In the genomic region with DNA sequence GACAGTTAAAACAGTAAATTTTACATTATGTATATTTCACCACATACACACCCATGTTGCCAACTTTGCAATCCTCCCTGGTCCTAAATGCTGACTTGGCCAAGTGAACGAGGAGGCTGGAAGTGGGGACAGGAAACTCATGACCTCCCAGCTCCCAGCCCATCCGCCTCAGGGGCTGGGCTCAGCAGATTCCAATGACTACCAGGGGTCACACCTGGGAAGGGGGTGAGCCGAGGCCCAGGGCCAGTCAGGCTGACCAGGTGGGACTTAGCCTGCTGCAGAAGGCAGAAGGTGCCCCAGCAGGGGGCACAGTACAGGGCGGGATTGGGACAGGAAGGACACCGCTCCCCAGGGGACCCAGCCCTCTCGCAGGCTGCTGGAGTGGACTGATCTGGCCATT, we compare ENCODE assay signal across 15 cellular contexts. TPM values are rescaled to one million over a fixed set of nuclear protein-coding genes. Genes with fewer than 3 reads are reported as not detected.
DNase-seq lines count a peak whose midpoint lies in the region; ATAC-seq, FAIRE-seq and TF ChIP-seq lines count a peak whose summit lies in the region.
"Had no signal": no experiment of that assay in that cellular context is flagged by ENCODE, and none has a peak within 500 bp of the region (broad histone marks: within the 10 kb centered on the region; RNA-seq: fewer than 3 reads in every experiment).

No MANE protein-coding gene starts in this region.

- intact Hi-C loops in OCI-LY7 (cut with micrococcal nuclease; ENCODE audit: unreplicated experiment): loop anchor here (10.0 kb wide), 1 partner anchor 55 kb away; no protein-coding TSS in a partner anchor
- intact Hi-C loops in left colon (cut with DNase I, micrococcal nuclease): loop anchor here in 1 of 2 donors (2.0 kb wide), 1 partner anchor 33 kb away; no protein-coding TSS in a partner anchor

- WGBS in A549 (ENCODE audit: missing lambda C conversion rate): 62% methylated on average over 6 of the region's 6 CpGs

- H3K27ac ChIP-seq in A549: no peak overlapping the region
- no peak overlapping the region for H3K27ac ChIP-seq in OCI-LY7 (ENCODE audit: low read depth, low read length, poor library complexity, severe bottlenecking)
- H3K27ac ChIP-seq: neutrophil had no signal

- BruUV-seq in OCI-LY7 (replicated peaks; lab: Mats Ljungman, UMichigan): no TSS peak

- ATAC-seq in A549 (peak in 1 of 2 experiments; percentile 21; a peak in 3 of 6 replicates), left colon (peak; percentile 22), HG03135 (IDR thresholded peaks at IDR 0.05; ENCODE audit: unreplicated experiment) (no peak), GM19455 (IDR thresholded peaks at IDR 0.05; ENCODE audit: unreplicated experiment) (no peak)

- H3K9me3 ChIP-seq in A549: no peaks in the 10 kb centered on the region
- H3K9me3 ChIP-seq in OCI-LY7 (ENCODE audit: low read length): no peaks in the 10 kb centered on the region
- H3K9me3 ChIP-seq: breast epithelium, neutrophil had no signal

- H3K79me2 ChIP-seq in OCI-LY7 (ENCODE audit: insufficient read depth, low read depth, low read length): no peaks in the 10 kb centered on the region

- POLR2A ChIA-PET in A549 (lab: Yijun Ruan, JAX) (interaction anchor here (1.5 kb wide), 1 partner anchor 33 kb away, joined by 4 read pairs; no protein-coding TSS in a partner anchor), OCI-LY7 (lab: Charles Lee) (no interaction called here)

- H3K4me1 ChIP-seq in A549 (no peaks in the 10 kb centered on the region), OCI-LY7 (ENCODE audit: insufficient read depth, low read length, poor library complexity, severe bottlenecking) (no peaks in the 10 kb centered on the region)

- TF ChIP-seq CTCF in A549 (IDR thresholded peaks at IDR 0.05) (no peak), OCI-LY7 (conservative IDR thresholded peaks at IDR 0.05; ENCODE audit: low read length) (0 out of 2 replicates have a peak, but pooled peaks have one; percentile 5)

- no peak for TF ChIP-seq EP300 in A549 (IDR thresholded peaks at IDR 0.05)

- no peak for TF ChIP-seq RAD21 in A549 (conservative IDR thresholded peaks at IDR 0.05 in 1 of 2, IDR thresholded peaks at IDR 0.05 in 1 of 2)

- CTCF ChIA-PET in A549 (lab: Yijun Ruan, JAX) (interaction anchor here (0.7 to 72.1 kb wide), 27 partner anchors 10 to 337 kb away, joined by 3 to 2233 read pairs (median 12); partner anchors contain the start of genes ADAM33, ADISSP, AP5S1 and GFRA4), OCI-LY7 (lab: Charles Lee; ENCODE audit: unreplicated experiment) (interaction anchor here (0.9 to 1.6 kb wide), 4 partner anchors 33 to 150 kb away, joined by 3 to 5 read pairs (median 4); partner anchors contain the start of gene ADISSP)

- no peaks in the 10 kb centered on the region for H3K9me2 ChIP-seq in OCI-LY7 (ENCODE audit: insufficient read depth, low read length)

- no peak for FAIRE-seq in A549 (lab: Jason Lieb, UNC)

- H3K36me3 ChIP-seq in OCI-LY7 (ENCODE audit: insufficient read depth, low read length): no peaks in the 10 kb centered on the region
- H3K36me3 ChIP-seq: breast epithelium, neutrophil had no signal

- H3K4me3 ChIP-seq in A549 (no peak overlapping the region), OCI-LY7 (ENCODE audit: low read depth, low read length, poor library complexity, severe bottlenecking) (no peak overlapping the region)

- H3K4me2 ChIP-seq in A549 (no peak overlapping the region), OCI-LY7 (ENCODE audit: low read length) (no peak overlapping the region)

- H4K20me1 ChIP-seq in OCI-LY7 (ENCODE audit: insufficient read depth, low read length): no peaks in the 10 kb centered on the region

- no peak overlapping the region for H2AFZ ChIP-seq in OCI-LY7 (ENCODE audit: low read length)

- TF ChIP-seq POLR2A in A549 (IDR thresholded peaks at IDR 0.05; ENCODE audit: low read length): no peak

- DNase-seq in A549 (ENCODE audit: low read depth in 1 of 2, low spot score in 1 of 2): no peak
- DNase-seq in OCI-LY7 (ENCODE audit: low spot score): no peak
- no peak for DNase-seq in left colon
- DNase-seq in EL: no peak
- DNase-seq: Calu3; effector memory CD8-positive, alpha-beta T cell; mesendoderm; NCI-H2081; NCI-H526 treated with DMSO at 0.1 percent for 48 hours; stimulated activated naive CD4-positive, alpha-beta T cell treated with Interleukin-2 at 50 U/mL for 16 hours; T-helper 1 cell had no signal

TF ChIP-seq in A549, 52 proteins besides CTCF, POLR2A, EP300 and RAD21:
- TF ChIP-seq MAFK (IDR thresholded peaks at IDR 0.05; ENCODE audit: partially characterized antibody) (peak; percentile 19), HOXB13 (CRISPR knock-in tag; IDR thresholded peaks at IDR 0.05; ENCODE audit: low read depth) (no peak)
TF ChIP-seq in A549: peak in this region for 1.

RNA-seq across cellular contexts. Expression of gene SIGLEC1, which starts 2.4 kb away (rescaled TPM):
- polyA plus RNA-seq in A549 (2011; rRNA removed) (0.01 TPM in 1 of 2 replicates, not detected in the other), A549 (2017; fragmentation: RNase III; extraction: RNeasy Plus Mini Kit Qiagen cat#74134 plus additional on column Dnase treatment) (not detected in 3 replicates)
- polyA plus RNA-seq in A549 (2012; cell fraction: cytosol; rRNA removed): under 0.01 TPM in 1 of 2 replicates, not detected in the other
- 0.04 and 0.05 TPM in 2 replicates for polyA plus RNA-seq in A549 (2012; cell fraction: nucleus; rRNA removed)
- not detected in 2 replicates for polyA minus RNA-seq in A549 (2011; rRNA and poly(A)+ RNA removed)
- total RNA-seq in OCI-LY7 (2014; rRNA removed; shearing (Covaris generic)): not detected in 2 replicates
- total RNA-seq in OCI-LY7 (2022) (0.11 TPM in 1 of 2 replicates, not detected in the other), left colon (10 to 100 TPM in 1 of 2 donors, 1 to 10 TPM in 1; 3.1 to 10.4 TPM)
- total RNA-seq: Calu3 had no signal

RNA-seq across cellular contexts. Expression of gene HSPA12B, which starts 22.5 kb away (rescaled TPM):
- polyA plus RNA-seq in A549 (2011; rRNA removed) (0.25 and 0.37 TPM in 2 replicates), A549 (2017; fragmentation: RNase III; extraction: RNeasy Plus Mini Kit Qiagen cat#74134 plus additional on column Dnase treatment) (1.1 to 1.6 TPM (median 1.2 TPM) in 3 replicates)
- polyA plus RNA-seq in A549 (2012; cell fraction: cytosol; rRNA removed): 0.62 and 0.78 TPM in 2 replicates
- polyA plus RNA-seq in A549 (2012; cell fraction: nucleus; rRNA removed): 1.0 and 1.4 TPM in 2 replicates
- 0.49 and 0.50 TPM in 2 replicates for polyA minus RNA-seq in A549 (2011; rRNA and poly(A)+ RNA removed)
- not detected in 2 replicates for total RNA-seq in OCI-LY7 (2014; rRNA removed; shearing (Covaris generic))
- total RNA-seq in OCI-LY7 (2022) (not detected in 2 replicates), left colon (1 to 10 TPM; 2.3 to 2.5 TPM)
- total RNA-seq: Calu3 had no signal

RNA-seq across cellular contexts. Expression of gene ADAM33, which starts 28.2 kb away (rescaled TPM):
- polyA plus RNA-seq in A549 (2011; rRNA removed) (0.05 and 0.08 TPM in 2 replicates), A549 (2017; fragmentation: RNase III; extraction: RNeasy Plus Mini Kit Qiagen cat#74134 plus additional on column Dnase treatment) (0.07 to 0.22 TPM (median 0.14 TPM) in 3 replicates)
- polyA plus RNA-seq in A549 (2012; cell fraction: cytosol; rRNA removed): 0.08 and 0.13 TPM in 2 replicates
- 0.86 and 0.93 TPM in 2 replicates for polyA plus RNA-seq in A549 (2012; cell fraction: nucleus; rRNA removed)
- polyA minus RNA-seq in A549 (2011; rRNA and poly(A)+ RNA removed): not detected in 2 replicates
- total RNA-seq in OCI-LY7 (2014; rRNA removed; shearing (Covaris generic)): not detected in 2 replicates
- total RNA-seq in OCI-LY7 (2022) (not detected in 2 replicates), left colon (10 to 100 TPM in 1 of 2 donors, 1 to 10 TPM in 1; 6.4 to 20.7 TPM)
- total RNA-seq: Calu3 had no signal

RNA-seq across cellular contexts. Expression of gene GFRA4, which starts 46.8 kb away (rescaled TPM):
- polyA plus RNA-seq in A549 (2011; rRNA removed) (not detected in 2 replicates), A549 (2017; fragmentation: RNase III; extraction: RNeasy Plus Mini Kit Qiagen cat#74134 plus additional on column Dnase treatment) (not detected in 3 replicates)
- not detected in 2 replicates for polyA plus RNA-seq in A549 (2012; cell fraction: cytosol; rRNA removed)
- polyA plus RNA-seq in A549 (2012; cell fraction: nucleus; rRNA removed): not detected in 2 replicates
- polyA minus RNA-seq in A549 (2011; rRNA and poly(A)+ RNA removed): not detected in 2 replicates
- total RNA-seq in OCI-LY7 (2014; rRNA removed; shearing (Covaris generic)): not detected in 2 replicates
- total RNA-seq in OCI-LY7 (2022) (not detected in 2 replicates), left colon (not detected)
- total RNA-seq: breast epithelium, Calu3 had no signal

RNA-seq across cellular contexts. Expression of gene ADISSP, which starts 57.5 kb away (rescaled TPM):
- 43.9 and 44.0 TPM in 2 replicates for polyA plus RNA-seq in A549 (2011; rRNA removed)
- polyA plus RNA-seq in A549 (2012; cell fraction: cytosol; rRNA removed): 162 and 207 TPM in 2 replicates
- 139 and 182 TPM in 2 replicates for polyA plus RNA-seq in A549 (2012; cell fraction: nucleus; rRNA removed)
- polyA plus RNA-seq in A549 (2017; fragmentation: RNase III; extraction: RNeasy Plus Mini Kit Qiagen cat#74134 plus additional on column Dnase treatment): 93.2 to 104 TPM (median 95.2 TPM) in 3 replicates
- 49.7 and 55.6 TPM in 2 replicates for polyA minus RNA-seq in A549 (2011; rRNA and poly(A)+ RNA removed)
- 62.1 and 66.7 TPM in 2 replicates for total RNA-seq in OCI-LY7 (2014; rRNA removed; shearing (Covaris generic))
- 58.7 and 64.4 TPM in 2 replicates for total RNA-seq in OCI-LY7 (2022)
- 10 to 100 TPM; 13.3 to 19.8 TPM for total RNA-seq in left colon

Comparison
In these comparisons a context has a peak if more than half of its experiments do, and no peak if none do; other contexts are left out.
1. RNA of gene ADAM33, which starts 28.2 kb away (total RNA-seq): 6.4 to 20.7 TPM in left colon; not detected in OCI-LY7; every median in the first group is over 4 times any median in the second.